Comparison of ENCODE assay signal across 25 cellular contexts in genomic region chr13:61432029-61432428, GRCh38. TPM values are rescaled to one million over a fixed set of nuclear protein-coding genes. Genes with fewer than 3 reads are reported as not detected.
"Had no signal": no experiment of that assay in that cellular context is flagged by ENCODE, and none has a peak within 500 bp of the region (broad histone marks: within the 10 kb centered on the region; RNA-seq: fewer than 3 reads in every experiment).

No MANE protein-coding gene starts in this region.

- DNase-seq: colonic mucosa; dermis blood vessel endothelial cell; dorsolateral prefrontal cortex; effector CD4-positive, alpha-beta T cell; effector memory CD4-positive, alpha-beta T cell; foreskin keratinocyte; heart left ventricle; hypothalamus; immature natural killer cell; kidney glomerular epithelial cell; left lung; left ventricle myocardium superior; lower lobe of right lung; mesenchymal stem cell; mucosa of descending colon; naive B cell had no signal

- H3K4me3 ChIP-seq: colonic mucosa, dorsolateral prefrontal cortex, esophagus muscularis mucosa, gastroesophageal sphincter, heart left ventricle, hepatocyte, left lung, lower lobe of right lung, mucosa of descending colon had no signal

- H2AFZ ChIP-seq: hepatocyte had no signal

- H3K9me3 ChIP-seq: colonic mucosa, esophagus muscularis mucosa, gastroesophageal sphincter, heart left ventricle, left lung, lower lobe of right lung, mucosa of descending colon had no signal

- H3K27ac ChIP-seq: colonic mucosa, dorsolateral prefrontal cortex, esophagus muscularis mucosa, foreskin keratinocyte, gastroesophageal sphincter, heart left ventricle, hepatocyte, left lung, lower lobe of right lung had no signal

- H3K27me3 ChIP-seq: colonic mucosa, esophagus muscularis mucosa, foreskin keratinocyte, heart left ventricle, hepatocyte, left lung had no signal

- H3K4me2 ChIP-seq: hepatocyte had no signal

- H3K79me2 ChIP-seq: hepatocyte had no signal

- ATAC-seq: foreskin keratinocyte, gastroesophageal sphincter, heart left ventricle, left lung, left ventricle myocardium superior, lower lobe of right lung, mucosa of descending colon had no signal

- FAIRE-seq: endothelial cell of umbilical vein, frontal cortex, keratinocyte had no signal

- H3K36me3 ChIP-seq: colonic mucosa, esophagus muscularis mucosa, gastroesophageal sphincter, heart left ventricle, left lung, lower lobe of right lung had no signal

- H3K4me1 ChIP-seq: colonic mucosa, esophagus muscularis mucosa, foreskin keratinocyte, gastroesophageal sphincter, heart left ventricle, left lung, lower lobe of right lung had no signal

RNA-seq across cellular contexts. Expression of gene PCDH20, which starts 16.4 kb away (rescaled TPM):
- total RNA-seq: endothelial cell of umbilical vein, fibroblast of lung, foreskin keratinocyte, lung microvascular endothelial cell, myocyte had no signal
- polyA plus RNA-seq: fibroblast of lung, foreskin keratinocyte, keratinocyte had no signal
